ENCODE assay signal across 1 cellular context in the genomic region with DNA sequence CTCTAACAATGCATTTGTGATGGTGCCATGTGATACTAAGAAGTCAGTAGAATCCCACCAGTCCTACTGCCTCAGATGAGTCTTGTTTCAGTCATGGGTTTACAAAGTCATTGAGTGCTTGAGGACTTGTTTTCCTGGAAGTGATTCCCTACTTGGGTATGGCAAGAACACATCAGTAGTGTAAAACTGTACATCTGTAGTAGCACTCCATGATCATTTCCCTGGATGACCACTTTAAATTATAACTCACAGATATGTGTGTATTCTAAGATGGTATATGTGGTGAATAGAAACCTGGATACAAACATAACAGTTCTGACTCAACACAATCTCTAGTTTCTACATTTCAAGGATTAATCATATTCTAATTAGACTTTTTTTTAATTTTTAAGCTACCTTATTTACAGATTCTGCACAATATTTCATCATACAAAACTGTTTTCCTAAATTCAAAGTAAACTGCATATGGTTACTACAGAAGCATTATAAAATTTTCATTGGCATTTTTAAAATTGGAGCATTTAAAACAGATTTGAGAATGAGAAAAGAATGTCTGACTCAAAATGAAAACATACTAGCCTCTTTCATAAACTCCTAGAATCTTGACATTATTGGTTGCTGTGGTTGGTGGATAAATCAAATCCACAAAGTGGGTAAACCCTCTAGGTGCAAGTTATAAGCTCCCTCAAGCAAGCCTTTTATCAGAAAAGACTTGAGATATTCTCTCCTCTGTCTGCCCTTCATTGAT.
TF ChIP-seq lines count a peak whose summit lies in the region.

No MANE protein-coding gene starts in this region.

TF ChIP-seq in IMR-90, 13 proteins besides CTCF, POLR2A, EP300 and RAD21:
- TF ChIP-seq NFE2L2 (IDR thresholded peaks at IDR 0.05; ENCODE audit: low read depth, low read length) (no peak), CEBPB (IDR thresholded peaks at IDR 0.05; ENCODE audit: low read depth, low read length) (no peak), MXI1 (IDR thresholded peaks at IDR 0.05; ENCODE audit: borderline replicate concordance, low read depth, low read length) (no peak), RCOR1 (IDR thresholded peaks at IDR 0.05; ENCODE audit: insufficient replicate concordance, low read length) (no peak), RFX5 (IDR thresholded peaks at IDR 0.05; ENCODE audit: low read depth, low read length) (no peak)
